12 cellular contexts compared by ENCODE assay signal in genomic region chr21:45256021-45256911, GRCh38. TPM values are rescaled to one million over a fixed set of nuclear protein-coding genes. Genes with fewer than 3 reads are reported as not detected.
DNase-seq lines count a peak whose midpoint lies in the region; ATAC-seq and TF ChIP-seq lines count a peak whose summit lies in the region.
"Had no signal": no experiment of that assay in that cellular context is flagged by ENCODE, and none has a peak within 500 bp of the region (broad histone marks: within the 10 kb centered on the region; RNA-seq: fewer than 3 reads in every experiment).

No MANE protein-coding gene starts in this region.

- H3K4me3 ChIP-seq in left ventricle myocardium inferior: no peak overlapping the region
- H3K4me3 ChIP-seq: SK-N-MC, upper lobe of right lung had no signal

- no peak for TF ChIP-seq CTCF in left ventricle myocardium inferior (IDR thresholded peaks at IDR 0.05; ENCODE audit: borderline replicate concordance)

- H3K27me3 ChIP-seq in left ventricle myocardium inferior (ENCODE audit: low read depth): peaks cover 58% of the 10 kb centered on the region

- H3K4me1 Mint-ChIP-seq in immature natural killer cell: peaks cover 19 to 28% of the 10 kb centered on the region in 2 donors

- DNase-seq in left ventricle myocardium superior (no peak), left ventricle myocardium inferior (no peak), SK-N-DZ (ENCODE audit: low spot score) (peak; percentile 44), immature natural killer cell (no peak), ureter (ENCODE audit: low spot score) (peak; percentile 40), occipital lobe (lab: John Stamatoyannopoulos, UW) (no peak), NCI-H82 treated with DMSO at 0.1 percent for 48 hours (lab: John Stamatoyannopoulos, UW; ENCODE audit: unreplicated experiment) (no peak)
- DNase-seq: midbrain; stimulated activated CD8-positive, alpha-beta memory T cell treated with anti-CD3 and anti-CD28 coated beads, Interleukin-4, amount 100 ng/mL, for 48 hours; upper lobe of right lung had no signal

- H3K36me3 ChIP-seq in left ventricle myocardium inferior: no peaks in the 10 kb centered on the region
- H3K36me3 ChIP-seq: upper lobe of right lung had no signal

- H3K27ac Mint-ChIP-seq in immature natural killer cell: peak overlapping the region in 3 of 6 donors; percentile 34 to 71 (median 65)

- peaks cover 23% of the 10 kb centered on the region for H3K4me1 ChIP-seq in left ventricle myocardium inferior

- peak overlapping the region in 4 of 5 donors; percentile 36 to 75 (median 69) for H3K4me3 Mint-ChIP-seq in immature natural killer cell

- no peaks in the 10 kb centered on the region for H3K9me3 ChIP-seq in left ventricle myocardium inferior (replicated peaks)
- H3K9me3 ChIP-seq: upper lobe of right lung had no signal

- peaks cover 6 to 16% (median 7%) of the 10 kb centered on the region in 3 donors for H3K27me3 Mint-ChIP-seq in immature natural killer cell (ENCODE audit: low read depth in 3 of 3)

- no peak overlapping the region for H3K27ac ChIP-seq in left ventricle myocardium inferior (replicated peaks)
- H3K27ac ChIP-seq: SK-N-MC, upper lobe of right lung had no signal

- H3K9me3 Mint-ChIP-seq in immature natural killer cell: no peaks in the 10 kb centered on the region

- no peaks in the 10 kb centered on the region for H3K36me3 Mint-ChIP-seq in immature natural killer cell

- intact Hi-C loops in left ventricle myocardium superior (cut with micrococcal nuclease) (no loop called here), left ventricle myocardium inferior (cut with micrococcal nuclease) (no loop called here)

- ATAC-seq in left ventricle myocardium superior (peak; percentile 6), GM18867 (IDR thresholded peaks at IDR 0.05; ENCODE audit: unreplicated experiment) (no peak)
- ATAC-seq: upper lobe of right lung had no signal

RNA-seq across cellular contexts. Expression of gene POFUT2, which starts 31.4 kb away (rescaled TPM):
- total RNA-seq in left ventricle myocardium superior (15.7 TPM), left ventricle myocardium inferior (20.9 TPM), ureter (42.6 TPM), occipital lobe (9.8 TPM)
- polyA plus RNA-seq in SK-N-DZ (2014; cell fraction: cytosol; rRNA removed): 13.5 and 16.8 TPM in 2 replicates
- 68.2 and 72.8 TPM in 2 replicates for polyA plus RNA-seq in SK-N-DZ (2014; cell fraction: nucleus; rRNA removed)
- 1 to 10 TPM; 1.1 to 5.2 (median 4.7) TPM for polyA plus RNA-seq in immature natural killer cell

Comparison
In these comparisons a context has a peak if more than half of its experiments do, and no peak if none do; other contexts are left out.
1. DNase-seq: peak in SK-N-DZ (single experiment) and ureter (single experiment); none in left ventricle myocardium superior (single experiment), left ventricle myocardium inferior (single experiment), immature natural killer cell (0 of 3), occipital lobe (single experiment) and NCI-H82 treated with DMSO at 0.1 percent for 48 hours (single experiment).